In genomic region chr4:118032691-118033090, GRCh38 we compare ENCODE assay signal across 1 cellular context.
TF ChIP-seq lines count a peak whose summit lies in the region.

No MANE protein-coding gene starts in this region.

TF ChIP-seq in GM23338, 12 proteins besides CTCF, POLR2A, EP300 and RAD21 (continued from another document):
- TF ChIP-seq REST (IDR thresholded peaks at IDR 0.05; ENCODE audit: unreplicated experiment), result no peak
